9 cellular contexts compared by ENCODE assay signal in the genomic region with DNA sequence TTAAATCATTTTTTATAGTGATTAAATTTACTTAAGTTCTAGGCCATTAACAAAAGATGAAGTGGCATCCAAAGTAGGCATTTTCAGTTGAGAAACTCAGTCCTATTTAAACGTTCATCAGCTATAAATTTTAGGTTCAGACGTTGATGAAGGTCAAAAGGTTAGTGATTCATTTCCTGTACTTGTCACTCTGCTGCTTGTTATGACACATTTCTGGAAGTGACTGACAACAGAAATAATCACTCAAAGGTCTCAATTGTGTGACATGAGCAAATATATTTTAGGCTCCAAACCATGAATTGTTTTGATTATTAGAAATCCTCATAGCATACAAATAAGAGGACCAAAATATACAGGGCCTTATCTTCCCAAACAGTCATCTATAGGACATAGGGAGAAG. TPM values are rescaled to one million over a fixed set of nuclear protein-coding genes. Genes with fewer than 3 reads are reported as not detected.
DNase-seq lines count a peak whose midpoint lies in the region; ATAC-seq and TF ChIP-seq lines count a peak whose summit lies in the region.
"Had no signal": no experiment of that assay in that cellular context is flagged by ENCODE, and none has a peak within 500 bp of the region (broad histone marks: within the 10 kb centered on the region; RNA-seq: fewer than 3 reads in every experiment).

No MANE protein-coding gene starts in this region.

- no peaks in the 10 kb centered on the region for H3K27me3 ChIP-seq in uterus

- H3K27ac ChIP-seq in OCI-LY7 (ENCODE audit: low read depth, low read length, poor library complexity, severe bottlenecking) (no peak overlapping the region), uterus (no peak overlapping the region)

- CTCF ChIA-PET in OCI-LY7 (lab: Charles Lee; ENCODE audit: unreplicated experiment), result no interaction called here

- POLR2A ChIA-PET in OCI-LY7 (lab: Charles Lee), result no interaction called here

- H3K4me3 ChIP-seq in GM12865 (ENCODE audit: low read depth, low read length) (no peak overlapping the region), OCI-LY7 (ENCODE audit: low read depth, low read length, poor library complexity, severe bottlenecking) (no peak overlapping the region), uterus (no peak overlapping the region)

- ATAC-seq in GM19452 (IDR thresholded peaks at IDR 0.05; ENCODE audit: unreplicated experiment) (peak; percentile 89), HG03060 (IDR thresholded peaks at IDR 0.05; ENCODE audit: low read depth, unreplicated experiment) (peak; percentile 97)

- H3K9me2 ChIP-seq in OCI-LY7 (ENCODE audit: insufficient read depth, low read length), result no peaks in the 10 kb centered on the region

- no TSS peak for BruUV-seq in OCI-LY7 (replicated peaks; lab: Mats Ljungman, UMichigan)

- H3K36me3 ChIP-seq in OCI-LY7 (ENCODE audit: insufficient read depth, low read length) (no peaks in the 10 kb centered on the region), uterus (no peaks in the 10 kb centered on the region)

- no peaks in the 10 kb centered on the region for H4K20me1 ChIP-seq in OCI-LY7 (ENCODE audit: insufficient read depth, low read length)

- H3K79me2 ChIP-seq in OCI-LY7 (ENCODE audit: insufficient read depth, low read depth, low read length), result no peaks in the 10 kb centered on the region

- DNase-seq in GM12865 (ENCODE audit: low read depth) (peak; percentile 63), RKO (ENCODE audit: low spot score) (peak; percentile 75), OCI-LY7 (ENCODE audit: low spot score) (no peak), NCI-H2196 treated with DMSO at 0.1 percent for 48 hours (lab: John Stamatoyannopoulos, UW; ENCODE audit: unreplicated experiment) (no peak), uterus (no peak)
- no peak for DNase-seq in activated CD8-positive, alpha-beta memory T cell treated with anti-CD3 and anti-CD28 coated beads, Interleukin-2, amount 50 U/mL, for 4 hours
- DNase-seq: foreskin fibroblast had no signal

- TF ChIP-seq CTCF in GM12865 (IDR thresholded peaks at IDR 0.05; ENCODE audit: insufficient read depth, low read depth, low read length, missing control alignments) (no peak), OCI-LY7 (conservative IDR thresholded peaks at IDR 0.05; ENCODE audit: low read length) (no peak), uterus (IDR thresholded peaks at IDR 0.05) (no peak)

- no peaks in the 10 kb centered on the region for H3K4me1 ChIP-seq in OCI-LY7 (ENCODE audit: insufficient read depth, low read length, poor library complexity, severe bottlenecking)
- H3K4me1 ChIP-seq in uterus, result no peaks in the 10 kb centered on the region

- H3K4me2 ChIP-seq in OCI-LY7 (ENCODE audit: low read length), result no peak overlapping the region

- intact Hi-C loops in OCI-LY7 (cut with micrococcal nuclease; ENCODE audit: unreplicated experiment), result no loop called here
- intact Hi-C loops in uterus (cut with DNase I; ENCODE audit: low total_unique reads), result no loop called here

- H3K9me3 ChIP-seq in OCI-LY7 (ENCODE audit: low read length) (no peaks in the 10 kb centered on the region), uterus (no peaks in the 10 kb centered on the region)

- no peak overlapping the region for H2AFZ ChIP-seq in OCI-LY7 (ENCODE audit: low read length)

- TF ChIP-seq POLR2A in uterus (IDR thresholded peaks at IDR 0.05), result no peak

RNA-seq across cellular contexts. Expression of gene EDNRB, which starts 10.3 kb away (rescaled TPM):
- total RNA-seq in OCI-LY7 (2014; rRNA removed; shearing (Covaris generic)), result not detected in 2 replicates
- total RNA-seq in OCI-LY7 (2022) (not detected in 2 replicates), uterus (10 to 100 TPM; 14.9 to 63.5 (median 37.8) TPM)

Comparison
In these comparisons a context has a peak if more than half of its experiments do, and no peak if none do; other contexts are left out.
1. DNase-seq: peak in GM12865 (single experiment) and RKO (single experiment); none in OCI-LY7 (single experiment), NCI-H2196 treated with DMSO at 0.1 percent for 48 hours (single experiment), activated CD8-positive, alpha-beta memory T cell treated with anti-CD3 and anti-CD28 coated beads, Interleukin-2, amount 50 U/mL, for 4 hours (single experiment) and uterus (0 of 2).
2. RNA of gene EDNRB, which starts 10.3 kb away (total RNA-seq): 14.9 to 63.5 TPM in uterus; not detected in OCI-LY7; every median in the first group is over 10 times any median in the second.